Comparison of ENCODE assay signal across 8 cellular contexts in genomic region chr16:54927125-54928015, GRCh38. TPM values are rescaled to one million over a fixed set of nuclear protein-coding genes. Genes with fewer than 3 reads are reported as not detected.
DNase-seq lines count a peak whose midpoint lies in the region; ATAC-seq and TF ChIP-seq lines count a peak whose summit lies in the region.

No MANE protein-coding gene starts in this region.

- peaks cover 81% of the 10 kb centered on the region for H3K79me2 ChIP-seq in mammary epithelial cell (ENCODE audit: insufficient read depth, low read length)

- CTCF ChIA-PET in mammary epithelial cell (lab: Charles Lee; ENCODE audit: low non-redundant PET) = no interaction called here

- peak overlapping the region; percentile 8 for H2AFZ ChIP-seq in mammary epithelial cell (ENCODE audit: low read depth, low read length)

- BruUV-seq in mammary epithelial cell (replicated peaks; lab: Mats Ljungman, UMichigan) = TSS peak; percentile 8

- H3K27ac ChIP-seq in mammary epithelial cell (ENCODE audit: insufficient read depth, low read depth, low read length) (peak overlapping the region; percentile 86), neutrophil (no peak overlapping the region), substantia nigra (ENCODE audit: low read depth, low read length, poor library complexity, severe bottlenecking) (no peak overlapping the region)

- H3K36me3 ChIP-seq in mammary epithelial cell (ENCODE audit: insufficient read depth, low read length) = no peaks in the 10 kb centered on the region
- H3K36me3 ChIP-seq in neutrophil = no peaks in the 10 kb centered on the region

- ATAC-seq in HG03457 (IDR thresholded peaks at IDR 0.05; ENCODE audit: unreplicated experiment) = no peak

- peak overlapping the region; percentile 94 for H3K9ac ChIP-seq in mammary epithelial cell (ENCODE audit: insufficient read depth, low read length)

- TF ChIP-seq CTCF in mammary epithelial cell (conservative IDR thresholded peaks at IDR 0.05 in 1 of 2, IDR thresholded peaks at IDR 0.05 in 1 of 2; ENCODE audit: extremely low read depth in 1 of 2, insufficient read depth in 1 of 2, low read depth in 1 of 2, low read length in 2 of 2) (no peak), neutrophil (IDR thresholded peaks at IDR 0.05) (no peak)

- no peaks in the 10 kb centered on the region for H4K20me1 ChIP-seq in mammary epithelial cell (ENCODE audit: insufficient read depth, low read length)

- peak overlapping the region; percentile 96 for H3K4me2 ChIP-seq in mammary epithelial cell (ENCODE audit: insufficient read depth, low read depth, low read length)

- H3K4me3 ChIP-seq in mammary epithelial cell (replicated peaks in 1 of 3; ENCODE audit: insufficient read depth in 1 of 3, low read depth in 2 of 3, low read length in 3 of 3) (peak overlapping the region; percentile 72 to 79 (median 74)), neutrophil (ENCODE audit: low read depth in 1 of 2, low read length in 1 of 2) (peak overlapping the region; percentile 35 to 65)

- H3K27me3 ChIP-seq in mammary epithelial cell (ENCODE audit: insufficient read depth, low read length) (no peaks in the 10 kb centered on the region), neutrophil (peaks cover 100% of the 10 kb centered on the region)

- dilution Hi-C loops in mammary epithelial cell (cut with HindIII; ENCODE audit: low sequenced_read_pairs) = loop anchor here (5.0 to 25.0 kb wide), 2 partner anchors 270 to 640 kb away; partner anchors contain the start of gene IRX3

- 6% methylated on average over 13 of the region's 13 CpGs for whole genome bisulfite sequencing in mammary epithelial cell (ENCODE audit: low coverage, missing lambda C conversion rate)

- intact Hi-C loops in mammary epithelial cell (cut with micrococcal nuclease) = loop anchor here (2.0 to 5.0 kb wide), 3 partner anchors 50 to 480 kb away; no protein-coding TSS in a partner anchor

- in situ Hi-C loops in mammary epithelial cell (cut with MboI; ENCODE audit: low sequenced_read_pairs in 2 of 2) = loop anchor here in 1 of 2 donors (5.0 to 25.0 kb wide), 2 partner anchors 280 to 1040 kb away; no protein-coding TSS in a partner anchor

- peaks cover 27% of the 10 kb centered on the region for H3K4me1 ChIP-seq in mammary epithelial cell (ENCODE audit: insufficient read depth, low read length)
- H3K4me1 ChIP-seq in neutrophil (ENCODE audit: control insufficient read depth in 1 of 2, insufficient read depth in 1 of 2, low read depth in 1 of 2, low read length in 1 of 2) = peaks cover 29 to 39% of the 10 kb centered on the region in 2 experiments

- H3K9me3 ChIP-seq in mammary epithelial cell (replicated peaks; ENCODE audit: insufficient read depth, low read length) (no peaks in the 10 kb centered on the region), neutrophil (no peaks in the 10 kb centered on the region)

- DNase-seq in ELF-1 (ENCODE audit: low read depth, low spot score) = peak; percentile 30
- peak; percentile 12 for DNase-seq in NCI-H1417 treated with DMSO at 0.1 percent for 48 hours (lab: John Stamatoyannopoulos, UW)
- DNase-seq in mammary epithelial cell = peak; percentile 25
- no peak for DNase-seq in cerebellar nuclear complex (lab: John Stamatoyannopoulos, UW)
- DNase-seq in substantia nigra (lab: John Stamatoyannopoulos, UW) = no peak
- no peak for DNase-seq in GF-D8 (lab: John Stamatoyannopoulos, UW)

RNA-seq across cellular contexts. Expression of gene IRX5, which starts 3.3 kb away (rescaled TPM):
- 10 to 100 TPM in 1 of 2 donors, 1 to 10 TPM in 1; 7.6 to 19.0 TPM for total RNA-seq in mammary epithelial cell
- polyA plus RNA-seq in mammary epithelial cell = 5.7 TPM
- polyA minus RNA-seq in mammary epithelial cell = 5.2 TPM

Comparison
In these comparisons a context has a peak if more than half of its experiments do, and no peak if none do; other contexts are left out.
1. DNase-seq: peak in ELF-1 (single experiment), NCI-H1417 treated with DMSO at 0.1 percent for 48 hours (single experiment) and mammary epithelial cell (single experiment); none in cerebellar nuclear complex (0 of 2), substantia nigra (0 of 49) and GF-D8 (single experiment).